ENCODE assay signal across 11 cellular contexts in genomic region chr4:128663325-128663724, GRCh38.
DNase-seq lines count a peak whose midpoint lies in the region; ATAC-seq and TF ChIP-seq lines count a peak whose summit lies in the region.
"Had no signal": no experiment of that assay in that cellular context is flagged by ENCODE, and none has a peak within 500 bp of the region (broad histone marks: within the 10 kb centered on the region; RNA-seq: fewer than 3 reads in every experiment).

No MANE protein-coding gene starts in this region.

- H3K36me3 Mint-ChIP-seq in natural killer cell, result no peaks in the 10 kb centered on the region
- H3K36me3 Mint-ChIP-seq: brain; naive thymus-derived CD8-positive, alpha-beta T cell had no signal

- H3K27me3 ChIP-seq in H7 (ENCODE audit: control insufficient read depth, insufficient read depth, low read length), result no peaks in the 10 kb centered on the region

- peak; percentile 43 to 52 for DNase-seq in left colon
- DNase-seq in natural killer cell, result no peak
- DNase-seq in NCI-H1092 (lab: John Stamatoyannopoulos, UW), result no peak
- no peak for DNase-seq in H7
- DNase-seq in stimulated activated CD4-positive, alpha-beta T cell treated with anti-CD3 and anti-CD28 coated beads, Interleukin-4, amount 100 ng/mL, for 24 hours, result no peak
- DNase-seq: KBM-7 had no signal

- H3K36me3 ChIP-seq in H7 (replicated peaks; ENCODE audit: control insufficient read depth, insufficient read depth, low read length), result no peaks in the 10 kb centered on the region

- no peak overlapping the region for H3K4me3 ChIP-seq in H7 (ENCODE audit: insufficient read depth, low read depth, low read length)

- peak; percentile 93 for ATAC-seq in GM18511 (IDR thresholded peaks at IDR 0.05; ENCODE audit: unreplicated experiment)
- ATAC-seq in GM21360 (IDR thresholded peaks at IDR 0.05; ENCODE audit: unreplicated experiment), result peak; percentile 81
- ATAC-seq in HG03354 (IDR thresholded peaks at IDR 0.05; ENCODE audit: poor library complexity, severe bottlenecking, unreplicated experiment), result peak; percentile 69
- peak; percentile 70 for ATAC-seq in left colon
- no peak for ATAC-seq in natural killer cell

- no peak for TF ChIP-seq CTCF in natural killer cell (IDR thresholded peaks at IDR 0.05)

- no peak overlapping the region for H3K4me3 Mint-ChIP-seq in natural killer cell
- H3K4me3 Mint-ChIP-seq: brain; naive thymus-derived CD8-positive, alpha-beta T cell had no signal

- peaks cover 0 to 2% of the 10 kb centered on the region in 2 donors for H3K27me3 Mint-ChIP-seq in natural killer cell (ENCODE audit: low read depth in 2 of 2)
- H3K27me3 Mint-ChIP-seq: naive thymus-derived CD8-positive, alpha-beta T cell had no signal

- intact Hi-C loops in left colon (cut with DNase I, micrococcal nuclease), result loop anchor here in 1 of 2 donors (5.0 kb wide), 1 partner anchor 276 kb away; no protein-coding TSS in a partner anchor
- intact Hi-C loops in natural killer cell (cut with micrococcal nuclease), result no loop called here

- peaks cover 0 to 2% of the 10 kb centered on the region in 2 donors for H3K4me1 Mint-ChIP-seq in natural killer cell

- no peaks in the 10 kb centered on the region for H3K9me3 Mint-ChIP-seq in natural killer cell
- H3K9me3 Mint-ChIP-seq: naive thymus-derived CD8-positive, alpha-beta T cell had no signal

- H3K27ac Mint-ChIP-seq in natural killer cell, result no peak overlapping the region
- H3K27ac Mint-ChIP-seq: brain had no signal

Comparison
In these comparisons a context has a peak if more than half of its experiments do, and no peak if none do; other contexts are left out.
1. ATAC-seq: peak in GM18511 (single experiment), GM21360 (single experiment), HG03354 (single experiment) and left colon (single experiment); none in natural killer cell (0 of 3).
2. DNase-seq: peak in left colon (2 of 2); none in natural killer cell (single experiment), NCI-H1092 (single experiment), H7 (single experiment) and stimulated activated CD4-positive, alpha-beta T cell treated with anti-CD3 and anti-CD28 coated beads, Interleukin-4, amount 100 ng/mL, for 24 hours (single experiment).